Comparison of ENCODE assay signal across 23 cellular contexts in genomic region chr19:28446511-28446910, GRCh38.
DNase-seq lines count a peak whose midpoint lies in the region; ATAC-seq, FAIRE-seq and TF ChIP-seq lines count a peak whose summit lies in the region.
"Had no signal": no experiment of that assay in that cellular context is flagged by ENCODE, and none has a peak within 500 bp of the region (broad histone marks: within the 10 kb centered on the region; RNA-seq: fewer than 3 reads in every experiment).

No MANE protein-coding gene starts in this region.

- CTCF ChIA-PET in mammary epithelial cell (lab: Charles Lee; ENCODE audit: low non-redundant PET): no interaction called here

- H3K4me1 ChIP-seq in H9 (ENCODE audit: insufficient read depth, low read length) (peaks cover 7% of the 10 kb centered on the region; the same call in 1 of the 2 replicates), mammary epithelial cell (ENCODE audit: insufficient read depth, low read length) (no peaks in the 10 kb centered on the region), pancreas (no peaks in the 10 kb centered on the region)
- H3K4me1 ChIP-seq: Caco-2 had no signal

- no CpG with 5 or more reads among the region's 12 CpGs for WGBS in H9 (ENCODE audit: extremely low coverage, insufficient read length, low lambda C conversion rate)
- 81% methylated on average over 12 of the region's 12 CpGs for WGBS in mammary epithelial cell (ENCODE audit: low coverage, missing lambda C conversion rate)
- 81 to 90% methylated on average over 12 of the region's 12 CpGs for WGBS in pancreas, 2 donors

- H3K18ac ChIP-seq in H9 (ENCODE audit: insufficient read length, low read depth, low read length): no peak overlapping the region

- H2BK5ac ChIP-seq in H9 (ENCODE audit: insufficient read length, low read length): no peak overlapping the region

- intact Hi-C loops in mammary epithelial cell (cut with micrococcal nuclease): no loop called here
- intact Hi-C loops in pancreas (cut with DNase I): no loop called here

- H3K9me3 ChIP-seq in H9 (ENCODE audit: control insufficient read depth, low read depth, low read length): no peaks in the 10 kb centered on the region
- no peaks in the 10 kb centered on the region for H3K9me3 ChIP-seq in iPS-18c (ENCODE audit: control insufficient read depth, insufficient read depth, low read length)
- H3K9me3 ChIP-seq in mammary epithelial cell (replicated peaks; ENCODE audit: insufficient read depth, low read length): no peaks in the 10 kb centered on the region
- no peaks in the 10 kb centered on the region for H3K9me3 ChIP-seq in pancreas
- H3K9me3 ChIP-seq: Caco-2, MG63 had no signal

- peaks cover 42 to 45% of the 10 kb centered on the region in 2 experiments for H3K4me1 Mint-ChIP-seq in H9
- H3K4me1 Mint-ChIP-seq: T-cell had no signal

- H3K36me3 ChIP-seq in mammary epithelial cell (ENCODE audit: insufficient read depth, low read length) (no peaks in the 10 kb centered on the region), pancreas (no peaks in the 10 kb centered on the region)
- H3K36me3 ChIP-seq: MG63 had no signal

- H3K27ac ChIP-seq in H9 (ENCODE audit: insufficient read length, low read depth, low read length): no peak overlapping the region
- H3K27ac ChIP-seq in coronary artery: no peak overlapping the region
- H3K27ac ChIP-seq in mammary epithelial cell (ENCODE audit: insufficient read depth, low read depth, low read length): no peak overlapping the region
- no peak overlapping the region for H3K27ac ChIP-seq in pancreas
- H3K27ac ChIP-seq: RWPE1 had no signal

- H2BK12ac ChIP-seq in H9 (ENCODE audit: insufficient read length, low read depth, low read length): no peak overlapping the region

- H3K4me3 Mint-ChIP-seq in H9: no peak overlapping the region
- H3K4me3 Mint-ChIP-seq: CD4-positive, alpha-beta memory T cell; T-cell had no signal

- H4K20me1 ChIP-seq in H9 (ENCODE audit: control insufficient read depth, insufficient read depth, insufficient read length) (no peaks in the 10 kb centered on the region), mammary epithelial cell (ENCODE audit: insufficient read depth, low read length) (no peaks in the 10 kb centered on the region)

- no peak overlapping the region for H3K14ac ChIP-seq in H9 (ENCODE audit: insufficient read depth, low read length)

- ATAC-seq in GM19328 (IDR thresholded peaks at IDR 0.05; ENCODE audit: unreplicated experiment) (no peak), pancreas (no peak)
- no peak for ATAC-seq in activated CD4-positive, CD25-positive, alpha-beta regulatory T cell treated with anti-CD3 and anti-CD28 coated beads, Interleukin-2, amount 50 U/mL, for 24 hours
- ATAC-seq: T-cell had no signal

- peaks cover 2% of the 10 kb centered on the region for H3K27me3 Mint-ChIP-seq in H9 (ENCODE audit: low read depth)
- H3K27me3 Mint-ChIP-seq: CD4-positive, alpha-beta memory T cell; T-cell had no signal

- H3K4me3 ChIP-seq in coronary artery (no peak overlapping the region), iPS-18c (ENCODE audit: insufficient read depth, low read depth, low read length) (0 out of 2 replicates have a peak overlapping the region, but pooled peaks have one; percentile 12), mammary epithelial cell (replicated peaks in 1 of 3; ENCODE audit: insufficient read depth in 1 of 3, low read depth in 2 of 3, low read length in 3 of 3) (no peak overlapping the region), pancreas (no peak overlapping the region)
- H3K4me3 ChIP-seq: MG63 had no signal

- H4K8ac ChIP-seq in H9 (replicated peaks; ENCODE audit: insufficient read length, low read depth, low read length): no peak overlapping the region

- H2BK15ac ChIP-seq in H9 (ENCODE audit: low read depth, low read length): no peak overlapping the region

- H3T11ph ChIP-seq in H9 (ENCODE audit: low read length): no peak overlapping the region

- H2BK120ac ChIP-seq in H9 (ENCODE audit: low read depth, low read length, poor library complexity, severe bottlenecking): no peak overlapping the region

- H3K23ac ChIP-seq in H9 (ENCODE audit: insufficient read length, low read depth, low read length): no peak overlapping the region

- peak overlapping the region; percentile 45 to 71 (median 62); a peak in 6 of 7 replicates for H3K27ac Mint-ChIP-seq in H9
- H3K27ac Mint-ChIP-seq: CD4-positive, alpha-beta memory T cell; T-cell had no signal

- TF ChIP-seq CTCF in H9 (conservative IDR thresholded peaks at IDR 0.05): no peak
- TF ChIP-seq CTCF in coronary artery (IDR thresholded peaks at IDR 0.05): no peak
- no peak for TF ChIP-seq CTCF in mammary epithelial cell (conservative IDR thresholded peaks at IDR 0.05 in 1 of 2, IDR thresholded peaks at IDR 0.05 in 1 of 2; ENCODE audit: extremely low read depth in 1 of 2, insufficient read depth in 1 of 2, low read depth in 1 of 2, low read length in 2 of 2)
- no peak for TF ChIP-seq CTCF in pancreas (IDR thresholded peaks at IDR 0.05)

- dilution Hi-C loops in mammary epithelial cell (cut with HindIII; ENCODE audit: low sequenced_read_pairs): no loop called here

- BruUV-seq in mammary epithelial cell (replicated peaks; lab: Mats Ljungman, UMichigan): no TSS peak

- no peak overlapping the region for H3K56ac ChIP-seq in H9 (ENCODE audit: insufficient read length, low read depth, low read length)

- H4K91ac ChIP-seq in H9 (ENCODE audit: insufficient read length, low read depth, low read length): no peak overlapping the region

- no peak overlapping the region for H2BK20ac ChIP-seq in H9 (ENCODE audit: low read depth, low read length, poor library complexity, severe bottlenecking)

- in situ Hi-C loops in mammary epithelial cell (cut with MboI; ENCODE audit: low sequenced_read_pairs in 2 of 2): no loop called here

- FAIRE-seq in pancreas (lab: Jason Lieb, UNC): no peak
- FAIRE-seq: GM18507 had no signal

- peaks cover 0 to 7% (median 4%) of the 10 kb centered on the region in 3 experiments; a peak in 3 of 7 replicates for H3K36me3 Mint-ChIP-seq in H9 (ENCODE audit: insufficient read depth in 1 of 3, low read depth in 3 of 3)
- H3K36me3 Mint-ChIP-seq: CD4-positive, alpha-beta memory T cell; T-cell had no signal

- H3K9me3 Mint-ChIP-seq in H9: peaks cover 2 to 6% of the 10 kb centered on the region in 2 experiments; a peak in 2 of 5 replicates

- H3K23me2 ChIP-seq in H9 (ENCODE audit: insufficient read length, low read depth, low read length, poor library complexity, severe bottlenecking): no peaks in the 10 kb centered on the region

- H3K79me1 ChIP-seq in H9 (ENCODE audit: insufficient read depth, low read depth, low read length, poor library complexity, severe bottlenecking): no peaks in the 10 kb centered on the region

- no peak overlapping the region for H4K5ac ChIP-seq in H9 (ENCODE audit: insufficient read length, low read depth, low read length)

- H3K9ac ChIP-seq in H9 (ENCODE audit: extremely low read depth, insufficient read length, low read length) (no peak overlapping the region), mammary epithelial cell (ENCODE audit: insufficient read depth, low read length) (no peak overlapping the region)

- H3K4ac ChIP-seq in H9 (ENCODE audit: low read depth, low read length): no peak overlapping the region

- H3K79me2 ChIP-seq in H9 (ENCODE audit: insufficient read depth, low read length) (no peaks in the 10 kb centered on the region), mammary epithelial cell (ENCODE audit: insufficient read depth, low read length) (no peaks in the 10 kb centered on the region)

- H2AFZ ChIP-seq in H9 (ENCODE audit: low read length) (no peak overlapping the region), mammary epithelial cell (ENCODE audit: low read depth, low read length) (no peak overlapping the region)

- H3K4me2 ChIP-seq in H9 (ENCODE audit: insufficient read depth, insufficient read length, low read length) (no peak overlapping the region), mammary epithelial cell (ENCODE audit: insufficient read depth, low read depth, low read length) (no peak overlapping the region)

- no peak overlapping the region for H2AK5ac ChIP-seq in H9 (ENCODE audit: insufficient read length, low read length)

- no peaks in the 10 kb centered on the region for H3K27me3 ChIP-seq in H9 (ENCODE audit: insufficient read depth, low read length)
- peaks cover 2% of the 10 kb centered on the region for H3K27me3 ChIP-seq in mammary epithelial cell (ENCODE audit: insufficient read depth, low read length)
- no peaks in the 10 kb centered on the region for H3K27me3 ChIP-seq in pancreas
- H3K27me3 ChIP-seq: MG63 had no signal

- DNase-seq in H9 (peak; percentile 79), coronary artery (ENCODE audit: low spot score) (peak; percentile 58), mammary epithelial cell (no peak), pancreas (no peak)
- DNase-seq: C1 segment of cervical spinal cord; Caco-2; CD4-positive, alpha-beta memory T cell; DND-41; KG1; MG63; NCI-H1092; NCI-H1417 treated with DMSO at 0.1 percent for 48 hours; NCI-H1694 treated with DMSO at 0.1 percent for 48 hours; NCI-H2081; NCI-H2227 treated with DMSO at 0.1 percent for 48 hours; NCI-H526 treated with DMSO at 0.1 percent for 48 hours; SHP77; T-cell had no signal

Comparison
In these comparisons a context has a peak if more than half of its experiments do, and no peak if none do; other contexts are left out.
1. DNase-seq: peak in H9 (single experiment) and coronary artery (single experiment); none in mammary epithelial cell (single experiment) and pancreas (0 of 6).